8 cellular contexts compared by ENCODE assay signal in genomic region chr1:2556277-2557145, GRCh38. TPM values are rescaled to one million over a fixed set of nuclear protein-coding genes. Genes with fewer than 3 reads are reported as not detected.
A peak's percentile ranks its signal among the peaks of the same experiment; 100 is the strongest.
DNase-seq lines count a peak whose midpoint lies in the region; ATAC-seq, FAIRE-seq and TF ChIP-seq lines count a peak whose summit lies in the region.

TNFRSF14 (plus strand) TSS chr1:2556371; CDS start chr1:2556665, 294 bp downstream.

- no peak for TF ChIP-seq CTCF in kidney (IDR thresholded peaks at IDR 0.05; ENCODE audit: borderline replicate concordance, extremely low read depth, insufficient read depth)

- H3K4me3 ChIP-seq in kidney (ENCODE audit: low read length in 2 of 2): peak within 1 kb of the TSS; percentile 82 to 87

- no peak for FAIRE-seq in kidney (lab: Jason Lieb, UNC)

- intact Hi-C loops in T-helper 1 cell treated with Interleukin-12 subunit alpha and Interleukin-12 subunit beta and Interleukin-4 antibody, amounts not matched to agents 30 ng/mL and 1 ng/mL, for 36 hours (cut with micrococcal nuclease): loop anchor here (1.0 kb wide), 5 partner anchors 8 to 87 kb away; partner anchors contain the start of gene PANK4
- intact Hi-C loops in kidney (cut with DNase I): no loop called here

- H3K27ac ChIP-seq in kidney (ENCODE audit: low read depth in 2 of 2, low read length in 2 of 2): peak within 1 kb of the TSS; percentile 92 to 94

- H3K4me1 ChIP-seq in kidney (ENCODE audit: control insufficient read depth in 1 of 2, insufficient read depth in 1 of 2, low read depth in 1 of 2, low read length in 2 of 2): peaks cover 13 to 25% of the 10 kb centered on the region in 2 donors

- no peaks in the 10 kb centered on the region for H3K9me3 ChIP-seq in kidney (ENCODE audit: control insufficient read depth in 1 of 2, low read length in 2 of 2)

- DNase-seq in NCI-H2196 (lab: John Stamatoyannopoulos, UW; ENCODE audit: unreplicated experiment) (peak; percentile 21), NCI-H2196 treated with DMSO at 0.1 percent for 48 hours (lab: John Stamatoyannopoulos, UW; ENCODE audit: unreplicated experiment) (no peak), astrocyte of the hippocampus (ENCODE audit: low read depth, low spot score) (peak; percentile 70), kidney (peak; percentile 86), NCI-H2107 (lab: John Stamatoyannopoulos, UW) (no peak)
- peak; percentile 78 for DNase-seq in stimulated activated CD4-positive, alpha-beta T cell treated with anti-CD3 and anti-CD28 coated beads, Interleukin-4, amount 100 ng/mL, for 24 hours

- ATAC-seq in HG03159 (IDR thresholded peaks at IDR 0.05; ENCODE audit: unreplicated experiment): peak; percentile 51

- no peaks in the 10 kb centered on the region for H3K36me3 ChIP-seq in kidney (ENCODE audit: control insufficient read depth in 1 of 2, insufficient read depth in 2 of 2, low read length in 2 of 2)

- H3K9ac ChIP-seq in kidney (ENCODE audit: low read length in 2 of 2): peak within 1 kb of the TSS; percentile 92 to 94

RNA-seq across cellular contexts. Expression of gene TNFRSF14, which starts in this region (rescaled TPM):
- total RNA-seq in T-helper 1 cell treated with Interleukin-12 subunit alpha and Interleukin-12 subunit beta and Interleukin-4 antibody, amounts not matched to agents 30 ng/mL and 1 ng/mL, for 36 hours: 263 and 264 TPM in 2 replicates
- total RNA-seq in kidney: 95.0 TPM
- polyA plus RNA-seq in kidney (ENCODE audit: insufficient read depth, low read depth, low replicate concordance): 99.1 TPM

Comparison
In these comparisons a context has a peak if more than half of its experiments do, and no peak if none do; other contexts are left out.
1. DNase-seq: peak in NCI-H2196 (single experiment), astrocyte of the hippocampus (single experiment), kidney (single experiment) and stimulated activated CD4-positive, alpha-beta T cell treated with anti-CD3 and anti-CD28 coated beads, Interleukin-4, amount 100 ng/mL, for 24 hours (single experiment); none in NCI-H2196 treated with DMSO at 0.1 percent for 48 hours (single experiment) and NCI-H2107 (single experiment).